Comparison of ENCODE assay signal across 1 cellular context in genomic region chr5:82909816-82910215, GRCh38.
TF ChIP-seq lines count a peak whose summit lies in the region.

No MANE protein-coding gene starts in this region.

TF ChIP-seq in SK-N-SH treated with all-trans-retinoic acid at 6 μM for 48 hours, 23 proteins besides CTCF, POLR2A, EP300 and RAD21 (continued from another document):
- TF ChIP-seq CSRNP3 (CRISPR knock-in tag; IDR thresholded peaks at IDR 0.05), result no peak
- no peak for TF ChIP-seq ZFP3 (CRISPR knock-in tag; IDR thresholded peaks at IDR 0.05)
- TF ChIP-seq ZNF8 (CRISPR knock-in tag; IDR thresholded peaks at IDR 0.05), result no peak
- TF ChIP-seq RARB (CRISPR knock-in tag; IDR thresholded peaks at IDR 0.05), result no peak
- no peak for TF ChIP-seq ARNTL (CRISPR knock-in tag; IDR thresholded peaks at IDR 0.05; ENCODE audit: borderline replicate concordance, low read depth)
